ENCODE assay signal across 2 cellular contexts in the genomic region with DNA sequence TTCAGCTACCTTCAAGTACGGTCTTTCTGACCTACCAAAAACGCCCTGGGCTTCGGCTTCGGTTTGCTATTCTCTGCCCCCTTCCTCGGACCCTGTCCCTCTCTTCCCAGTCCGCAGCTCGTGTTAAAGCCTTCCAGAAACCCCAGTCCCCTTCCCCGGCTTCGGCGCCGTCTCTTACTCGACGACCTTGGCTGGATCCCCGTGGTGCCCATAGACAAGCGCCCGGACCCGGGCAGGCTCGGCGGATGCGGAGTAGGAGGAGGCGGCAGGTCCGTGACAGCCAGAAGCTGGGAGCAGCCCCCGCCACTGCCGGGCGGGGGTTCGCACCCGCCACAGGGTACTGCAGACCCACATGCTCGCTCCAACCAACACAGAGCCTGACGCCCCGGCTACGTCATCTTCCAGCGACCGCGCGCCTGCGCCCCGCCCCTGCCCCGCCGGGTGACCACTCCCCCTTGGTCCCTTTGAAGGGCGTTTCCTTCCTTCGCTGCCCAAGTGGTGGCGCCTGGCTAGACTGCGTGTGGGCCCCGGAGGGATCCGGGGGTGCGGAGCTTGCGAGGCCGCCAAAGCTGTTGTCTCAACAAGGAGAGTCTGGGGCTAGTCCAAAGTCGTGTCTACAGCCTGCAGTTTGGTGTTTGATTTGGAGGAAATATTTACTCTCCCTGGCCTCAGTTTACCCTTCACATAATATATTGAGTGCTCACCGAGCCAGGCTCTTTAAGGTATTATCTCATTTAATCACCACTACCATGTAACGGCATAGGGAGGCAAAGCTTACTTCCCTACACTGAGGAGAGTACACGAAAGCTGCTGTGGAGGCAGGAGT.
A peak's percentile ranks its signal among the peaks of the same experiment; 100 is the strongest.
TF ChIP-seq lines count a peak whose summit lies in the region.

A gene with protein sequence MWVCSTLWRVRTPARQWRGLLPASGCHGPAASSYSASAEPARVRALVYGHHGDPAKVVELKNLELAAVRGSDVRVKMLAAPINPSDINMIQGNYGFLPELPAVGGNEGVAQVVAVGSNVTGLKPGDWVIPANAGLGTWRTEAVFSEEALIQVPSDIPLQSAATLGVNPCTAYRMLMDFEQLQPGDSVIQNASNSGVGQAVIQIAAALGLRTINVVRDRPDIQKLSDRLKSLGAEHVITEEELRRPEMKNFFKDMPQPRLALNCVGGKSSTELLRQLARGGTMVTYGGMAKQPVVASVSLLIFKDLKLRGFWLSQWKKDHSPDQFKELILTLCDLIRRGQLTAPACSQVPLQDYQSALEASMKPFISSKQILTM (minus strand): TSS at position 382 of the 826 bp plus-strand sequence. CDS start 28 bp downstream, at position 354.

TF ChIP-seq in HCT116, 20 proteins besides CTCF, POLR2A, EP300 and RAD21 (continued from another document):
- TF ChIP-seq, protein P1, sequence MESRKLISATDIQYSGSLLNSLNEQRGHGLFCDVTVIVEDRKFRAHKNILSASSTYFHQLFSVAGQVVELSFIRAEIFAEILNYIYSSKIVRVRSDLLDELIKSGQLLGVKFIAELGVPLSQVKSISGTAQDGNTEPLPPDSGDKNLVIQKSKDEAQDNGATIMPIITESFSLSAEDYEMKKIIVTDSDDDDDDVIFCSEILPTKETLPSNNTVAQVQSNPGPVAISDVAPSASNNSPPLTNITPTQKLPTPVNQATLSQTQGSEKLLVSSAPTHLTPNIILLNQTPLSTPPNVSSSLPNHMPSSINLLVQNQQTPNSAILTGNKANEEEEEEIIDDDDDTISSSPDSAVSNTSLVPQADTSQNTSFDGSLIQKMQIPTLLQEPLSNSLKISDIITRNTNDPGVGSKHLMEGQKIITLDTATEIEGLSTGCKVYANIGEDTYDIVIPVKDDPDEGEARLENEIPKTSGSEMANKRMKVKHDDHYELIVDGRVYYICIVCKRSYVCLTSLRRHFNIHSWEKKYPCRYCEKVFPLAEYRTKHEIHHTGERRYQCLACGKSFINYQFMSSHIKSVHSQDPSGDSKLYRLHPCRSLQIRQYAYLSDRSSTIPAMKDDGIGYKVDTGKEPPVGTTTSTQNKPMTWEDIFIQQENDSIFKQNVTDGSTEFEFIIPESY (IDR thresholded peaks at IDR 0.05; ENCODE audit: extremely low read depth, insufficient replicate concordance, low read length): peak; percentile 39
- TF ChIP-seq TCF7L2 (IDR thresholded peaks at IDR 0.05; ENCODE audit: borderline replicate concordance, extremely low read depth, insufficient read depth, insufficient read length): peak; percentile 34
- TF ChIP-seq EZH2phosphoT487 (IDR thresholded peaks at IDR 0.05; ENCODE audit: borderline replicate concordance): no peak
- no peak for TF ChIP-seq FOSL1 (IDR thresholded peaks at IDR 0.05; ENCODE audit: low read depth)
- 0 out of 2 replicates have a peak, but pooled peaks have one; percentile 26 for TF ChIP-seq EGR1 (IDR thresholded peaks at IDR 0.05; ENCODE audit: low read depth)
- peak; percentile 78 for TF ChIP-seq CBX3 (IDR thresholded peaks at IDR 0.05; ENCODE audit: low read depth)
- TF ChIP-seq YY1 (IDR thresholded peaks at IDR 0.05; ENCODE audit: extremely low read depth, insufficient replicate concordance, low read depth, low read length): peak; percentile 51
- TF ChIP-seq SRF (IDR thresholded peaks at IDR 0.05; ENCODE audit: low read depth): peak; percentile 93
- TF ChIP-seq, protein P2, sequence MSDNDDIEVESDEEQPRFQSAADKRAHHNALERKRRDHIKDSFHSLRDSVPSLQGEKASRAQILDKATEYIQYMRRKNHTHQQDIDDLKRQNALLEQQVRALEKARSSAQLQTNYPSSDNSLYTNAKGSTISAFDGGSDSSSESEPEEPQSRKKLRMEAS (IDR thresholded peaks at IDR 0.05): peak; percentile 98
- TF ChIP-seq POLR2AphosphoS5 (IDR thresholded peaks at IDR 0.05; ENCODE audit: low read depth, low read length): peak; percentile 93
- TF ChIP-seq ELF1 (IDR thresholded peaks at IDR 0.05; ENCODE audit: borderline replicate concordance, low read depth): no peak
- TF ChIP-seq, protein P3, sequence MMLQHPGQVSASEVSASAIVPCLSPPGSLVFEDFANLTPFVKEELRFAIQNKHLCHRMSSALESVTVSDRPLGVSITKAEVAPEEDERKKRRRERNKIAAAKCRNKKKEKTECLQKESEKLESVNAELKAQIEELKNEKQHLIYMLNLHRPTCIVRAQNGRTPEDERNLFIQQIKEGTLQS (IDR thresholded peaks at IDR 0.05): no peak
- TF ChIP-seq, protein P4, sequence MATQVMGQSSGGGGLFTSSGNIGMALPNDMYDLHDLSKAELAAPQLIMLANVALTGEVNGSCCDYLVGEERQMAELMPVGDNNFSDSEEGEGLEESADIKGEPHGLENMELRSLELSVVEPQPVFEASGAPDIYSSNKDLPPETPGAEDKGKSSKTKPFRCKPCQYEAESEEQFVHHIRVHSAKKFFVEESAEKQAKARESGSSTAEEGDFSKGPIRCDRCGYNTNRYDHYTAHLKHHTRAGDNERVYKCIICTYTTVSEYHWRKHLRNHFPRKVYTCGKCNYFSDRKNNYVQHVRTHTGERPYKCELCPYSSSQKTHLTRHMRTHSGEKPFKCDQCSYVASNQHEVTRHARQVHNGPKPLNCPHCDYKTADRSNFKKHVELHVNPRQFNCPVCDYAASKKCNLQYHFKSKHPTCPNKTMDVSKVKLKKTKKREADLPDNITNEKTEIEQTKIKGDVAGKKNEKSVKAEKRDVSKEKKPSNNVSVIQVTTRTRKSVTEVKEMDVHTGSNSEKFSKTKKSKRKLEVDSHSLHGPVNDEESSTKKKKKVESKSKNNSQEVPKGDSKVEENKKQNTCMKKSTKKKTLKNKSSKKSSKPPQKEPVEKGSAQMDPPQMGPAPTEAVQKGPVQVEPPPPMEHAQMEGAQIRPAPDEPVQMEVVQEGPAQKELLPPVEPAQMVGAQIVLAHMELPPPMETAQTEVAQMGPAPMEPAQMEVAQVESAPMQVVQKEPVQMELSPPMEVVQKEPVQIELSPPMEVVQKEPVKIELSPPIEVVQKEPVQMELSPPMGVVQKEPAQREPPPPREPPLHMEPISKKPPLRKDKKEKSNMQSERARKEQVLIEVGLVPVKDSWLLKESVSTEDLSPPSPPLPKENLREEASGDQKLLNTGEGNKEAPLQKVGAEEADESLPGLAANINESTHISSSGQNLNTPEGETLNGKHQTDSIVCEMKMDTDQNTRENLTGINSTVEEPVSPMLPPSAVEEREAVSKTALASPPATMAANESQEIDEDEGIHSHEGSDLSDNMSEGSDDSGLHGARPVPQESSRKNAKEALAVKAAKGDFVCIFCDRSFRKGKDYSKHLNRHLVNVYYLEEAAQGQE (IDR thresholded peaks at IDR 0.05; ENCODE audit: low read depth): no peak
- no peak for TF ChIP-seq EZH2 (IDR thresholded peaks at IDR 0.05)

TF ChIP-seq in SK-N-SH treated with all-trans-retinoic acid at 6 μM for 48 hours, 23 proteins besides CTCF, POLR2A, EP300 and RAD21 (continued from another document):
- TF ChIP-seq, protein P5, sequence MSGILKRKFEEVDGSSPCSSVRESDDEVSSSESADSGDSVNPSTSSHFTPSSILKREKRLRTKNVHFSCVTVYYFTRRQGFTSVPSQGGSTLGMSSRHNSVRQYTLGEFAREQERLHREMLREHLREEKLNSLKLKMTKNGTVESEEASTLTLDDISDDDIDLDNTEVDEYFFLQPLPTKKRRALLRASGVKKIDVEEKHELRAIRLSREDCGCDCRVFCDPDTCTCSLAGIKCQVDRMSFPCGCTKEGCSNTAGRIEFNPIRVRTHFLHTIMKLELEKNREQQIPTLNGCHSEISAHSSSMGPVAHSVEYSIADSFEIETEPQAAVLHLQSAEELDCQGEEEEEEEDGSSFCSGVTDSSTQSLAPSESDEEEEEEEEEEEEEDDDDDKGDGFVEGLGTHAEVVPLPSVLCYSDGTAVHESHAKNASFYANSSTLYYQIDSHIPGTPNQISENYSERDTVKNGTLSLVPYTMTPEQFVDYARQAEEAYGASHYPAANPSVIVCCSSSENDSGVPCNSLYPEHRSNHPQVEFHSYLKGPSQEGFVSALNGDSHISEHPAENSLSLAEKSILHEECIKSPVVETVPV (CRISPR knock-in tag; IDR thresholded peaks at IDR 0.05): no peak
- no peak for TF ChIP-seq ZFP30 (CRISPR knock-in tag; IDR thresholded peaks at IDR 0.05)
- TF ChIP-seq, protein P6, sequence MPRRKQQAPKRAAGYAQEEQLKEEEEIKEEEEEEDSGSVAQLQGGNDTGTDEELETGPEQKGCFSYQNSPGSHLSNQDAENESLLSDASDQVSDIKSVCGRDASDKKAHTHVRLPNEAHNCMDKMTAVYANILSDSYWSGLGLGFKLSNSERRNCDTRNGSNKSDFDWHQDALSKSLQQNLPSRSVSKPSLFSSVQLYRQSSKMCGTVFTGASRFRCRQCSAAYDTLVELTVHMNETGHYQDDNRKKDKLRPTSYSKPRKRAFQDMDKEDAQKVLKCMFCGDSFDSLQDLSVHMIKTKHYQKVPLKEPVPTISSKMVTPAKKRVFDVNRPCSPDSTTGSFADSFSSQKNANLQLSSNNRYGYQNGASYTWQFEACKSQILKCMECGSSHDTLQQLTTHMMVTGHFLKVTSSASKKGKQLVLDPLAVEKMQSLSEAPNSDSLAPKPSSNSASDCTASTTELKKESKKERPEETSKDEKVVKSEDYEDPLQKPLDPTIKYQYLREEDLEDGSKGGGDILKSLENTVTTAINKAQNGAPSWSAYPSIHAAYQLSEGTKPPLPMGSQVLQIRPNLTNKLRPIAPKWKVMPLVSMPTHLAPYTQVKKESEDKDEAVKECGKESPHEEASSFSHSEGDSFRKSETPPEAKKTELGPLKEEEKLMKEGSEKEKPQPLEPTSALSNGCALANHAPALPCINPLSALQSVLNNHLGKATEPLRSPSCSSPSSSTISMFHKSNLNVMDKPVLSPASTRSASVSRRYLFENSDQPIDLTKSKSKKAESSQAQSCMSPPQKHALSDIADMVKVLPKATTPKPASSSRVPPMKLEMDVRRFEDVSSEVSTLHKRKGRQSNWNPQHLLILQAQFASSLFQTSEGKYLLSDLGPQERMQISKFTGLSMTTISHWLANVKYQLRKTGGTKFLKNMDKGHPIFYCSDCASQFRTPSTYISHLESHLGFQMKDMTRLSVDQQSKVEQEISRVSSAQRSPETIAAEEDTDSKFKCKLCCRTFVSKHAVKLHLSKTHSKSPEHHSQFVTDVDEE (CRISPR knock-in tag; IDR thresholded peaks at IDR 0.05): no peak
- no peak for TF ChIP-seq ZNF8 (CRISPR knock-in tag; IDR thresholded peaks at IDR 0.05)
- TF ChIP-seq BACH2 (CRISPR knock-in tag; IDR thresholded peaks at IDR 0.05; ENCODE audit: borderline replicate concordance): no peak
- TF ChIP-seq TOX (CRISPR knock-in tag; IDR thresholded peaks at IDR 0.05; ENCODE audit: borderline replicate concordance): no peak
- TF ChIP-seq, protein P7, sequence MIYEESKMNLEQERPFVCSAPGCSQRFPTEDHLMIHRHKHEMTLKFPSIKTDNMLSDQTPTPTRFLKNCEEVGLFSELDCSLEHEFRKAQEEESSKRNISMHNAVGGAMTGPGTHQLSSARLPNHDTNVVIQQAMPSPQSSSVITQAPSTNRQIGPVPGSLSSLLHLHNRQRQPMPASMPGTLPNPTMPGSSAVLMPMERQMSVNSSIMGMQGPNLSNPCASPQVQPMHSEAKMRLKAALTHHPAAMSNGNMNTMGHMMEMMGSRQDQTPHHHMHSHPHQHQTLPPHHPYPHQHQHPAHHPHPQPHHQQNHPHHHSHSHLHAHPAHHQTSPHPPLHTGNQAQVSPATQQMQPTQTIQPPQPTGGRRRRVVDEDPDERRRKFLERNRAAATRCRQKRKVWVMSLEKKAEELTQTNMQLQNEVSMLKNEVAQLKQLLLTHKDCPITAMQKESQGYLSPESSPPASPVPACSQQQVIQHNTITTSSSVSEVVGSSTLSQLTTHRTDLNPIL (CRISPR knock-in tag; IDR thresholded peaks at IDR 0.05; ENCODE audit: low read depth): no peak
- TF ChIP-seq, protein P8, sequence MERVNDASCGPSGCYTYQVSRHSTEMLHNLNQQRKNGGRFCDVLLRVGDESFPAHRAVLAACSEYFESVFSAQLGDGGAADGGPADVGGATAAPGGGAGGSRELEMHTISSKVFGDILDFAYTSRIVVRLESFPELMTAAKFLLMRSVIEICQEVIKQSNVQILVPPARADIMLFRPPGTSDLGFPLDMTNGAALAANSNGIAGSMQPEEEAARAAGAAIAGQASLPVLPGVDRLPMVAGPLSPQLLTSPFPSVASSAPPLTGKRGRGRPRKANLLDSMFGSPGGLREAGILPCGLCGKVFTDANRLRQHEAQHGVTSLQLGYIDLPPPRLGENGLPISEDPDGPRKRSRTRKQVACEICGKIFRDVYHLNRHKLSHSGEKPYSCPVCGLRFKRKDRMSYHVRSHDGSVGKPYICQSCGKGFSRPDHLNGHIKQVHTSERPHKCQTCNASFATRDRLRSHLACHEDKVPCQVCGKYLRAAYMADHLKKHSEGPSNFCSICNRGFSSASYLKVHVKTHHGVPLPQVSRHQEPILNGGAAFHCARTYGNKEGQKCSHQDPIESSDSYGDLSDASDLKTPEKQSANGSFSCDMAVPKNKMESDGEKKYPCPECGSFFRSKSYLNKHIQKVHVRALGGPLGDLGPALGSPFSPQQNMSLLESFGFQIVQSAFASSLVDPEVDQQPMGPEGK (CRISPR knock-in tag; IDR thresholded peaks at IDR 0.05; ENCODE audit: borderline replicate concordance): no peak; the same call in 1 of the 2 replicates
- TF ChIP-seq PPARA (CRISPR knock-in tag; IDR thresholded peaks at IDR 0.05; ENCODE audit: borderline replicate concordance): no peak
- no peak for TF ChIP-seq RARB (CRISPR knock-in tag; IDR thresholded peaks at IDR 0.05)
- TF ChIP-seq, protein P9, sequence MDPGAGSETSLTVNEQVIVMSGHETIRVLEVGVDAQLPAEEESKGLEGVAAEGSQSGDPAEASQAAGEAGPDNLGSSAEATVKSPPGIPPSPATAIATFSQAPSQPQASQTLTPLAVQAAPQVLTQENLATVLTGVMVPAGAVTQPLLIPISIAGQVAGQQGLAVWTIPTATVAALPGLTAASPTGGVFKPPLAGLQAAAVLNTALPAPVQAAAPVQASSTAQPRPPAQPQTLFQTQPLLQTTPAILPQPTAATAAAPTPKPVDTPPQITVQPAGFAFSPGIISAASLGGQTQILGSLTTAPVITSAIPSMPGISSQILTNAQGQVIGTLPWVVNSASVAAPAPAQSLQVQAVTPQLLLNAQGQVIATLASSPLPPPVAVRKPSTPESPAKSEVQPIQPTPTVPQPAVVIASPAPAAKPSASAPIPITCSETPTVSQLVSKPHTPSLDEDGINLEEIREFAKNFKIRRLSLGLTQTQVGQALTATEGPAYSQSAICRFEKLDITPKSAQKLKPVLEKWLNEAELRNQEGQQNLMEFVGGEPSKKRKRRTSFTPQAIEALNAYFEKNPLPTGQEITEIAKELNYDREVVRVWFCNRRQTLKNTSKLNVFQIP (CRISPR knock-in tag; IDR thresholded peaks at IDR 0.05; ENCODE audit: borderline replicate concordance, low read depth): no peak
- TF ChIP-seq ISL1 (CRISPR knock-in tag; IDR thresholded peaks at IDR 0.05): no peak
- TF ChIP-seq ZNF70 (CRISPR knock-in tag; IDR thresholded peaks at IDR 0.05): no peak
- no peak for TF ChIP-seq GLIS3 (CRISPR knock-in tag; IDR thresholded peaks at IDR 0.05)
- no peak for TF ChIP-seq CSDC2 (CRISPR knock-in tag; IDR thresholded peaks at IDR 0.05)
